18 cellular contexts compared by ENCODE assay signal in the genomic region with DNA sequence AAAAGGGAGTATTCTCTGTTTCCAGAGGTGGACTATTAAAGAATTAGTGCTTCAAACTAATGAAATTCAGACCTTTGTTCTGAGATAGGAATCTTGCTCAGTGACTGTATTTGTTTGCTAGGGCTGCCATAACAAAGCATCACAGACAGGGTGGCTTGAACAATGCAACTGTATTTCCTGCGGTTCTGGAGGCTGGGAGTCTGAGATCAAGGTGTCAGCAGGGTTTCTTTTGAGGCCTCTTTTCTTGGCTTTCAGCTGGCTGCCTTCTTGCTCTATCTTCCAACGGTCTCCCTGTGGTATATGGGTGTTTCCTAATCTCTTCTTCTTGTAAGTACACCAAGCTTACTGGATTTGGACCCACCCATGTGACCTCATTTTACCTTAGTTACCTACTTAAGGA.
DNase-seq lines count a peak whose midpoint lies in the region; ATAC-seq and TF ChIP-seq lines count a peak whose summit lies in the region.
"Had no signal": no experiment of that assay in that cellular context is flagged by ENCODE, and none has a peak within 500 bp of the region (broad histone marks: within the 10 kb centered on the region; RNA-seq: fewer than 3 reads in every experiment).

No MANE protein-coding gene starts in this region.

- no peak overlapping the region for H3K9ac ChIP-seq in DND-41 (ENCODE audit: low read depth, low read length)

- no peak overlapping the region for H3K27ac Mint-ChIP-seq in naive thymus-derived CD8-positive, alpha-beta T cell
- H3K27ac Mint-ChIP-seq: CD4-positive, alpha-beta memory T cell had no signal

- no peaks in the 10 kb centered on the region for H3K9me3 ChIP-seq in DND-41 (ENCODE audit: insufficient read depth, low read length, severe bottlenecking)
- no peaks in the 10 kb centered on the region for H3K9me3 ChIP-seq in esophagus muscularis mucosa
- H3K9me3 ChIP-seq: A549, BE2C had no signal

- H4K20me1 ChIP-seq in DND-41 (ENCODE audit: insufficient read depth, low read length) = no peaks in the 10 kb centered on the region

- peaks cover 0 to 3% (median 0%) of the 10 kb centered on the region in 5 donors for H3K27me3 Mint-ChIP-seq in naive thymus-derived CD8-positive, alpha-beta T cell
- H3K27me3 Mint-ChIP-seq: CD4-positive, alpha-beta memory T cell had no signal

- TF ChIP-seq CTCF in DND-41 (IDR thresholded peaks at IDR 0.05; ENCODE audit: borderline replicate concordance, extremely low read depth, low read length, poor library complexity, severe bottlenecking) (no peak), NB4 (IDR thresholded peaks at IDR 0.05; ENCODE audit: low read depth, low read length) (no peak), esophagus muscularis mucosa (IDR thresholded peaks at IDR 0.05) (no peak)

- TF ChIP-seq EP300 in esophagus muscularis mucosa (IDR thresholded peaks at IDR 0.05) = no peak

- peaks cover 35% of the 10 kb centered on the region for H3K4me1 ChIP-seq in DND-41 (ENCODE audit: insufficient read depth, low read length)
- peaks cover 0 to 16% (median 13%) of the 10 kb centered on the region in 4 donors for H3K4me1 ChIP-seq in esophagus muscularis mucosa
- H3K4me1 ChIP-seq: A549 had no signal

- H3K4me3 Mint-ChIP-seq in naive thymus-derived CD8-positive, alpha-beta T cell = no peak overlapping the region
- H3K4me3 Mint-ChIP-seq: CD4-positive, alpha-beta memory T cell; H9 had no signal

- H3K27me3 ChIP-seq in DND-41 (ENCODE audit: insufficient read depth, low read length, poor library complexity) = no peaks in the 10 kb centered on the region
- no peaks in the 10 kb centered on the region for H3K27me3 ChIP-seq in esophagus muscularis mucosa
- H3K27me3 ChIP-seq: BE2C had no signal

- DNase-seq in DND-41 = peak; percentile 78
- peak; percentile 21 for DNase-seq in ELF-1 (ENCODE audit: low read depth, low spot score)
- peak; percentile 46 for DNase-seq in NB4 (ENCODE audit: low read depth)
- peak; percentile 26 for DNase-seq in esophagus muscularis mucosa (ENCODE audit: extremely low spot score)
- DNase-seq in naive thymus-derived CD8-positive, alpha-beta T cell = no peak
- DNase-seq in activated naive CD4-positive, alpha-beta T cell treated with anti-CD3 and anti-CD28 coated beads, Interleukin-2, amount 50 U/mL, for 16 hours = no peak
- DNase-seq: BE2C; CD4-positive, alpha-beta memory T cell; DMS79; EL; GDM1; GOT3; H9; IMR-90 had no signal

- H2AFZ ChIP-seq in DND-41 (ENCODE audit: low read depth, low read length) = no peak overlapping the region

- peaks cover 0 to 18% (median 7%) of the 10 kb centered on the region in 9 donors for H3K9me3 Mint-ChIP-seq in naive thymus-derived CD8-positive, alpha-beta T cell
- H3K9me3 Mint-ChIP-seq: H9 had no signal

- H3K4me3 ChIP-seq in DND-41 (ENCODE audit: low read depth in 1 of 2, low read length in 2 of 2) (no peak overlapping the region), NB4 (ENCODE audit: low read depth, low read length) (no peak overlapping the region), esophagus muscularis mucosa (no peak overlapping the region)
- H3K4me3 ChIP-seq: A549 had no signal

- H3K36me3 ChIP-seq in DND-41 (ENCODE audit: insufficient read depth, low read length) (no peaks in the 10 kb centered on the region), esophagus muscularis mucosa (no peaks in the 10 kb centered on the region)
- H3K36me3 ChIP-seq: BE2C had no signal

- 69% methylated on average over 2 of the region's 2 CpGs for WGBS in esophagus muscularis mucosa

- no peaks in the 10 kb centered on the region for H3K36me3 Mint-ChIP-seq in naive thymus-derived CD8-positive, alpha-beta T cell
- H3K36me3 Mint-ChIP-seq: CD4-positive, alpha-beta memory T cell had no signal

- TF ChIP-seq POLR2A in NB4 (IDR thresholded peaks at IDR 0.05; ENCODE audit: extremely low read depth, insufficient read length) (no peak), esophagus muscularis mucosa (IDR thresholded peaks at IDR 0.05; ENCODE audit: low read depth) (no peak)

- H3K27ac ChIP-seq in DND-41 (ENCODE audit: low read length) (peak overlapping the region; percentile 75), esophagus muscularis mucosa (replicated peaks in 1 of 4) (no peak overlapping the region)
- H3K27ac ChIP-seq: A549, C4-2B had no signal

- ATAC-seq in DND-41 (ENCODE audit: insufficient read depth, low read depth) (peak; percentile 94), HG02970 (IDR thresholded peaks at IDR 0.05; ENCODE audit: low FRiP score, unreplicated experiment) (no peak), HG03175 (IDR thresholded peaks at IDR 0.05; ENCODE audit: unreplicated experiment) (no peak)
- ATAC-seq in naive thymus-derived CD8-positive, alpha-beta T cell = no peak
- ATAC-seq: A549 had no signal

- H3K4me1 Mint-ChIP-seq in naive thymus-derived CD8-positive, alpha-beta T cell = no peaks in the 10 kb centered on the region
- H3K4me1 Mint-ChIP-seq: CD4-positive, alpha-beta memory T cell had no signal

- no peak overlapping the region for H3K4me2 ChIP-seq in DND-41 (ENCODE audit: insufficient read depth, low read length)
- H3K4me2 ChIP-seq: A549 had no signal

- no peaks in the 10 kb centered on the region for H3K79me2 ChIP-seq in DND-41 (ENCODE audit: insufficient read depth, low read length)

- intact Hi-C loops in esophagus muscularis mucosa (cut with DNase I) = no loop called here

- POLR2A ChIA-PET in naive thymus-derived CD8-positive, alpha-beta T cell (lab: Charles Lee) = no interaction called here

Comparison
In these comparisons a context has a peak if more than half of its experiments do, and no peak if none do; other contexts are left out.
1. DNase-seq: peak in DND-41 (single experiment), ELF-1 (single experiment), NB4 (single experiment) and esophagus muscularis mucosa (single experiment); none in naive thymus-derived CD8-positive, alpha-beta T cell (0 of 10) and activated naive CD4-positive, alpha-beta T cell treated with anti-CD3 and anti-CD28 coated beads, Interleukin-2, amount 50 U/mL, for 16 hours (single experiment).